ENCODE assay signal across 16 cellular contexts in genomic region chr4:111464251-111465045, GRCh38.
A peak's percentile ranks its signal among the peaks of the same experiment; 100 is the strongest.
DNase-seq lines count a peak whose midpoint lies in the region; TF ChIP-seq lines count a peak whose summit lies in the region.
"Had no signal": no experiment of that assay in that cellular context is flagged by ENCODE, and none has a peak within 500 bp of the region (broad histone marks: within the 10 kb centered on the region; RNA-seq: fewer than 3 reads in every experiment).

No MANE protein-coding gene starts in this region.

- no peak for TF ChIP-seq CTCF in fibroblast of the aortic adventitia (IDR thresholded peaks at IDR 0.05; ENCODE audit: insufficient read depth, low read length)
- no peak for TF ChIP-seq CTCF in osteoblast (IDR thresholded peaks at IDR 0.05; ENCODE audit: extremely low read depth, low read depth, low read length)
- no peak for TF ChIP-seq CTCF in colonic mucosa (IDR thresholded peaks at IDR 0.05)

- no peak overlapping the region for H3K9ac ChIP-seq in colonic mucosa (ENCODE audit: low read depth in 2 of 2, low read length in 2 of 2)

- DNase-seq in COLO829 (ENCODE audit: low spot score) (peak; percentile 3), M059J (ENCODE audit: low read depth) (peak; percentile 31), fibroblast of the aortic adventitia (ENCODE audit: low read depth) (peak; percentile 16), osteoblast (ENCODE audit: insufficient read length, low spot score, missing footprints) (no peak), UCSD-AML1 (lab: John Stamatoyannopoulos, UW; ENCODE audit: unreplicated experiment) (no peak), SKM-1 treated with dmso at 0.1 percent for 144 hours (lab: John Stamatoyannopoulos, UW; ENCODE audit: unreplicated experiment) (no peak), head of caudate nucleus (no peak), colonic mucosa (no peak)
- DNase-seq: CD4-positive, CD25-positive, alpha-beta regulatory T cell; H7; MV-4-11; NCI-H1417 treated with DMSO at 0.1 percent for 48 hours; NCI-H2081; NCI-H2227 treated with DMSO at 0.1 percent for 48 hours; NCI-H524 treated with DMSO at 0.1 percent for 48 hours; RPMI8226 had no signal

- H3K9me3 ChIP-seq in osteoblast (ENCODE audit: low read depth, low read length) (peaks cover 3% of the 10 kb centered on the region), colonic mucosa (no peaks in the 10 kb centered on the region)

- H3K27ac ChIP-seq in osteoblast (ENCODE audit: low read depth, low read length) (no peak overlapping the region), colonic mucosa (no peak overlapping the region)

- H2AFZ ChIP-seq in osteoblast (ENCODE audit: low read length): peak overlapping the region; percentile 16

- H3K79me2 ChIP-seq in osteoblast (ENCODE audit: insufficient read depth, low read length): no peaks in the 10 kb centered on the region

- H3K36me3 ChIP-seq in osteoblast (ENCODE audit: insufficient read depth, low read length) (no peaks in the 10 kb centered on the region), colonic mucosa (no peaks in the 10 kb centered on the region)

- H3K4me1 ChIP-seq in osteoblast (ENCODE audit: insufficient read depth, low read length) (no peaks in the 10 kb centered on the region), colonic mucosa (no peaks in the 10 kb centered on the region)

- intact Hi-C loops in head of caudate nucleus (cut with DNase I): no loop called here
- intact Hi-C loops in colonic mucosa (cut with DNase I): no loop called here

- H3K27me3 ChIP-seq in osteoblast (ENCODE audit: insufficient read depth, low read length) (no peaks in the 10 kb centered on the region), colonic mucosa (no peaks in the 10 kb centered on the region)

- H4K20me1 ChIP-seq in osteoblast (ENCODE audit: insufficient read depth, low read length): no peaks in the 10 kb centered on the region

- peak overlapping the region; percentile 1 for H3K4me2 ChIP-seq in osteoblast (ENCODE audit: insufficient read depth, low read length)

- no peak overlapping the region for H3K4me3 ChIP-seq in fibroblast of the aortic adventitia (ENCODE audit: low read depth, low read length)
- H3K4me3 ChIP-seq in osteoblast (ENCODE audit: insufficient read depth, low read length): no peak overlapping the region
- no peak overlapping the region for H3K4me3 ChIP-seq in colonic mucosa

Comparison
In these comparisons a context has a peak if more than half of its experiments do, and no peak if none do; other contexts are left out.
1. DNase-seq: peak in COLO829 (single experiment), M059J (single experiment) and fibroblast of the aortic adventitia (single experiment); none in osteoblast (single experiment), UCSD-AML1 (single experiment), SKM-1 treated with dmso at 0.1 percent for 144 hours (single experiment), head of caudate nucleus (0 of 42) and colonic mucosa (single experiment).